16 cellular contexts compared by ENCODE assay signal in genomic region chr15:44500555-44500954, GRCh38. TPM values are rescaled to one million over a fixed set of nuclear protein-coding genes. Genes with fewer than 3 reads are reported as not detected.
DNase-seq lines count a peak whose midpoint lies in the region; ATAC-seq, FAIRE-seq and TF ChIP-seq lines count a peak whose summit lies in the region.
"Had no signal": no experiment of that assay in that cellular context is flagged by ENCODE, and none has a peak within 500 bp of the region (broad histone marks: within the 10 kb centered on the region; RNA-seq: fewer than 3 reads in every experiment).

No MANE protein-coding gene starts in this region.

- no peaks in the 10 kb centered on the region for H3K4me1 Mint-ChIP-seq in WTC11
- no peaks in the 10 kb centered on the region for H3K4me1 Mint-ChIP-seq in mesothelial cell of epicardium

- no peak for DNase-seq in activated CD4-positive, CD25-positive, alpha-beta regulatory T cell (lab: John Stamatoyannopoulos, UW)
- DNase-seq in GM12891 (ENCODE audit: insufficient read length, low spot score) (no peak), WTC11 (ENCODE audit: low spot score) (no peak), mesothelial cell of epicardium (ENCODE audit: low spot score in 2 of 2, unreplicated experiment in 2 of 2) (no peak), SW 1271 (lab: John Stamatoyannopoulos, UW) (no peak), medulla oblongata (ENCODE audit: extremely low spot score) (no peak)
- DNase-seq: activated CD4-positive, alpha-beta T cell treated with anti-CD3 and anti-CD28 coated beads for 48 hours; anterior cingulate cortex; BE2C; effector memory CD8-positive, alpha-beta T cell; head of caudate nucleus; left ventricle myocardium superior; posterior cingulate gyrus; stimulated activated CD4-positive, alpha-beta T cell treated with anti-CD3 and anti-CD28 coated beads, Interleukin-4, amount 100 ng/mL, for 4 hours had no signal

- H3K27me3 Mint-ChIP-seq in WTC11 (ENCODE audit: low read depth): no peaks in the 10 kb centered on the region
- H3K27me3 Mint-ChIP-seq in mesothelial cell of epicardium (ENCODE audit: low read depth): no peaks in the 10 kb centered on the region
- H3K27me3 Mint-ChIP-seq: effector memory CD8-positive, alpha-beta T cell had no signal

- TF ChIP-seq CTCF in WTC11 (IDR thresholded peaks at IDR 0.05): no peak
- TF ChIP-seq CTCF in mesothelial cell of epicardium (IDR thresholded peaks at IDR 0.05; ENCODE audit: unreplicated experiment): no peak

- H3K36me3 Mint-ChIP-seq in WTC11: peaks cover 44% of the 10 kb centered on the region
- peaks cover 22% of the 10 kb centered on the region for H3K36me3 Mint-ChIP-seq in mesothelial cell of epicardium

- CTCF ChIA-PET in WTC11 (lab: Charles Lee): interaction anchor here (1.2 to 2.1 kb wide), 10 partner anchors 11 to 180 kb away, joined by 4 to 26 read pairs (median 8); partner anchors contain the start of gene CTDSPL2

- peak; percentile 72 to 87 for ATAC-seq in activated CD4-positive, CD25-positive, alpha-beta regulatory T cell treated with anti-CD3 and anti-CD28 coated beads, Interleukin-2, amount 50 U/mL, for 24 hours
- no peak for ATAC-seq in WTC11
- ATAC-seq in GM21619 (IDR thresholded peaks at IDR 0.05; ENCODE audit: unreplicated experiment): no peak
- ATAC-seq: effector memory CD8-positive, alpha-beta T cell; left ventricle myocardium superior had no signal

- H3K4me3 Mint-ChIP-seq in WTC11 (no peak overlapping the region), mesothelial cell of epicardium (no peak overlapping the region)
- H3K4me3 Mint-ChIP-seq: effector memory CD8-positive, alpha-beta T cell had no signal

- POLR2A ChIA-PET in WTC11 (lab: Charles Lee): no interaction called here

- peak; percentile 81 for FAIRE-seq in GM12891 (lab: Jason Lieb, UNC)

- TF ChIP-seq POLR2A in GM12891 (IDR thresholded peaks at IDR 0.05; ENCODE audit: low read depth, low read length): no peak

- H3K9me3 Mint-ChIP-seq in WTC11 (no peaks in the 10 kb centered on the region), mesothelial cell of epicardium (no peaks in the 10 kb centered on the region)
- H3K9me3 Mint-ChIP-seq: effector memory CD8-positive, alpha-beta T cell had no signal

- peak overlapping the region; percentile 50; the same call in 1 of the 2 replicates for H3K27ac Mint-ChIP-seq in WTC11
- peak overlapping the region; percentile 50 for H3K27ac Mint-ChIP-seq in mesothelial cell of epicardium

TF ChIP-seq in GM12891, 5 proteins besides CTCF, POLR2A, EP300 and RAD21:
- no peak for TF ChIP-seq SPI1 (IDR thresholded peaks at IDR 0.05; ENCODE audit: low read depth, low read length)
- no peak for TF ChIP-seq POU2F2 (IDR thresholded peaks at IDR 0.05; ENCODE audit: low read depth, low read length)
- no peak for TF ChIP-seq TAF1 (IDR thresholded peaks at IDR 0.05; ENCODE audit: low read depth, low read length)
- TF ChIP-seq POLR2AphosphoS5 (IDR thresholded peaks at IDR 0.05; ENCODE audit: low read depth, low read length): no peak
- TF ChIP-seq PAX5 (IDR thresholded peaks at IDR 0.05; ENCODE audit: insufficient read depth, low read length, severe bottlenecking): no peak

TF ChIP-seq in WTC11, 78 proteins besides CTCF, POLR2A, EP300 and RAD21 (continues in another document):
- no peak for TF ChIP-seq TEAD1 (CRISPR knock-in tag; IDR thresholded peaks at IDR 0.05)
- TF ChIP-seq, protein P1, sequence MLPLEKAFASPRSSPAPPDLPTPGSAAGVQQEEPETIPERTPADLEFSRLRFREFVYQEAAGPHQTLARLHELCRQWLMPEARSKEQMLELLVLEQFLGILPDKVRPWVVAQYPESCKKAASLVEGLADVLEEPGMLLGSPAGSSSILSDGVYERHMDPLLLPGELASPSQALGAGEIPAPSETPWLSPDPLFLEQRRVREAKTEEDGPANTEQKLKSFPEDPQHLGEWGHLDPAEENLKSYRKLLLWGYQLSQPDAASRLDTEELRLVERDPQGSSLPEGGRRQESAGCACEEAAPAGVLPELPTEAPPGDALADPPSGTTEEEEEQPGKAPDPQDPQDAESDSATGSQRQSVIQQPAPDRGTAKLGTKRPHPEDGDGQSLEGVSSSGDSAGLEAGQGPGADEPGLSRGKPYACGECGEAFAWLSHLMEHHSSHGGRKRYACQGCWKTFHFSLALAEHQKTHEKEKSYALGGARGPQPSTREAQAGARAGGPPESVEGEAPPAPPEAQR (CRISPR knock-in tag; IDR thresholded peaks at IDR 0.05): no peak
- no peak for TF ChIP-seq STAT6 (CRISPR knock-in tag; conservative IDR thresholded peaks at IDR 0.05; ENCODE audit: low read depth)
- TF ChIP-seq, protein P2, sequence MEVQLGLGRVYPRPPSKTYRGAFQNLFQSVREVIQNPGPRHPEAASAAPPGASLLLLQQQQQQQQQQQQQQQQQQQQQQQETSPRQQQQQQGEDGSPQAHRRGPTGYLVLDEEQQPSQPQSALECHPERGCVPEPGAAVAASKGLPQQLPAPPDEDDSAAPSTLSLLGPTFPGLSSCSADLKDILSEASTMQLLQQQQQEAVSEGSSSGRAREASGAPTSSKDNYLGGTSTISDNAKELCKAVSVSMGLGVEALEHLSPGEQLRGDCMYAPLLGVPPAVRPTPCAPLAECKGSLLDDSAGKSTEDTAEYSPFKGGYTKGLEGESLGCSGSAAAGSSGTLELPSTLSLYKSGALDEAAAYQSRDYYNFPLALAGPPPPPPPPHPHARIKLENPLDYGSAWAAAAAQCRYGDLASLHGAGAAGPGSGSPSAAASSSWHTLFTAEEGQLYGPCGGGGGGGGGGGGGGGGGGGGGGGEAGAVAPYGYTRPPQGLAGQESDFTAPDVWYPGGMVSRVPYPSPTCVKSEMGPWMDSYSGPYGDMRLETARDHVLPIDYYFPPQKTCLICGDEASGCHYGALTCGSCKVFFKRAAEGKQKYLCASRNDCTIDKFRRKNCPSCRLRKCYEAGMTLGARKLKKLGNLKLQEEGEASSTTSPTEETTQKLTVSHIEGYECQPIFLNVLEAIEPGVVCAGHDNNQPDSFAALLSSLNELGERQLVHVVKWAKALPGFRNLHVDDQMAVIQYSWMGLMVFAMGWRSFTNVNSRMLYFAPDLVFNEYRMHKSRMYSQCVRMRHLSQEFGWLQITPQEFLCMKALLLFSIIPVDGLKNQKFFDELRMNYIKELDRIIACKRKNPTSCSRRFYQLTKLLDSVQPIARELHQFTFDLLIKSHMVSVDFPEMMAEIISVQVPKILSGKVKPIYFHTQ (CRISPR knock-in tag; IDR thresholded peaks at IDR 0.05): no peak
- TF ChIP-seq USF2 (CRISPR knock-in tag; IDR thresholded peaks at IDR 0.05): no peak
- no peak for TF ChIP-seq E2F4 (CRISPR knock-in tag; IDR thresholded peaks at IDR 0.05; ENCODE audit: borderline replicate concordance, low read depth)

RNA-seq across cellular contexts. Expression of gene EIF3J, which starts 36.4 kb away (rescaled TPM):
- polyA plus RNA-seq in GM12891 (2012; ENCODE audit: low read depth, missing spikeins): 51.3 TPM
- total RNA-seq in WTC11 (2021) (74.9 to 78.6 TPM (median 76.1 TPM) in 3 replicates), mesothelial cell of epicardium (75.7 to 80.2 TPM (median 77.8 TPM) in 3 replicates)

Comparison
In these comparisons a context has a peak if more than half of its experiments do, and no peak if none do; other contexts are left out.
1. ATAC-seq: peak in activated CD4-positive, CD25-positive, alpha-beta regulatory T cell treated with anti-CD3 and anti-CD28 coated beads, Interleukin-2, amount 50 U/mL, for 24 hours (2 of 2); none in WTC11 (single experiment) and GM21619 (single experiment).